ENCODE assay signal across 20 cellular contexts in the genomic region with DNA sequence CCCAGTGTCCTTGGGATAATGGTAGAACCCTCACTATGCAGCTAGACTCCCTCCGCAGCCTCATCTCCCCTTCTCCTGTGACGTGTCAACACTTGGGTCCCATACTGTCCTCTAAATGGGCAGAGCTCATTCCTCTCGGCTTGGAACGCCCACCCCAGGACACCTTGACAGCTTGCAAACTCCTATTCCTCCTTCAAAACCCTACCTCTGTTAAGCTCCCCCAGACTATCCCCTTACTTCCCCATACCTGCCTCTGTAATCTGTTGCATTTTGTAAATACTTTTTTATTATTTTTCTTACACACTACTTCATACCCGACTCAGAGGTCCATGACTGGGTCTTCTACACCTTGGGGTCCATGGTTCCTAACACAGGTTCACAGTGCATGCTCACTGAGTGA.
"Had no signal": no experiment of that assay in that cellular context is flagged by ENCODE, and none has a peak within 500 bp of the region (broad histone marks: within the 10 kb centered on the region; RNA-seq: fewer than 3 reads in every experiment).

No MANE protein-coding gene starts in this region.

- H3K27ac Mint-ChIP-seq: activated CD4-positive, alpha-beta memory T cell treated with anti-CD3 and anti-CD28 coated beads for 36 hours; activated CD4-positive, alpha-beta T cell treated with anti-CD3 and anti-CD28 coated beads for 36 hours; activated naive CD4-positive, alpha-beta T cell treated with anti-CD3 and anti-CD28 coated beads, Interleukin-2, amount 50 U/mL, for 24 hours; activated T-cell treated with anti-CD3 and anti-CD28 coated beads, Interleukin-2, amount 50 U/mL, for 24 hours; dendritic cell treated with granulocyte-macrophage colony-stimulating factor and Interleukin-4, amounts not matched to agents 40 ng/mL and 50 ng/mL, for 4 days; effector memory CD8-positive, alpha-beta T cell; memory B cell; natural killer cell had no signal

- H3K27me3 ChIP-seq: body of pancreas, neutrophil, transverse colon had no signal

- H3K4me3 ChIP-seq: body of pancreas, left ventricle myocardium inferior, transverse colon had no signal

- H3K4me1 ChIP-seq: body of pancreas, transverse colon had no signal

- ATAC-seq: activated CD4-positive, alpha-beta T cell treated with anti-CD3 and anti-CD28 coated beads for 36 hours; body of pancreas; effector memory CD8-positive, alpha-beta T cell; natural killer cell had no signal

- H3K36me3 Mint-ChIP-seq: activated CD4-positive, alpha-beta memory T cell treated with anti-CD3 and anti-CD28 coated beads for 36 hours; activated naive CD4-positive, alpha-beta T cell treated with anti-CD3 and anti-CD28 coated beads, Interleukin-2, amount 50 U/mL, for 24 hours; natural killer cell had no signal

- H3K27ac ChIP-seq: body of pancreas, left ventricle myocardium inferior, neutrophil, transverse colon had no signal

- H3K4me3 Mint-ChIP-seq: activated CD4-positive, alpha-beta memory T cell treated with anti-CD3 and anti-CD28 coated beads for 36 hours; activated CD4-positive, alpha-beta T cell treated with anti-CD3 and anti-CD28 coated beads for 36 hours; activated naive CD4-positive, alpha-beta T cell treated with anti-CD3 and anti-CD28 coated beads, Interleukin-2, amount 50 U/mL, for 24 hours; activated T-cell treated with anti-CD3 and anti-CD28 coated beads, Interleukin-2, amount 50 U/mL, for 24 hours; dendritic cell treated with granulocyte-macrophage colony-stimulating factor and Interleukin-4, amounts not matched to agents 40 ng/mL and 50 ng/mL, for 4 days; effector memory CD8-positive, alpha-beta T cell; memory B cell; natural killer cell had no signal

- H3K9me3 Mint-ChIP-seq: activated CD4-positive, alpha-beta memory T cell treated with anti-CD3 and anti-CD28 coated beads for 36 hours; activated naive CD4-positive, alpha-beta T cell treated with anti-CD3 and anti-CD28 coated beads, Interleukin-2, amount 50 U/mL, for 24 hours; activated T-cell treated with anti-CD3 and anti-CD28 coated beads, Interleukin-2, amount 50 U/mL, for 24 hours; dendritic cell treated with granulocyte-macrophage colony-stimulating factor and Interleukin-4, amounts not matched to agents 40 ng/mL and 50 ng/mL, for 4 days; effector memory CD8-positive, alpha-beta T cell; memory B cell; natural killer cell had no signal

- H3K36me3 ChIP-seq: left ventricle myocardium inferior, transverse colon had no signal

- H3K9me3 ChIP-seq: body of pancreas, left ventricle myocardium inferior, neutrophil, transverse colon had no signal

- DNase-seq: activated CD4-positive, alpha-beta memory T cell treated with anti-CD3 and anti-CD28 coated beads for 36 hours; activated CD4-positive, alpha-beta T cell treated with anti-CD3 and anti-CD28 coated beads for 36 hours; amniotic stem cell; cerebellar nuclear complex; effector memory CD8-positive, alpha-beta T cell; hippocampal formation; kidney; left ventricle myocardium inferior; natural killer cell; stimulated activated CD4-positive, alpha-beta T cell treated with anti-CD3 and anti-CD28 coated beads, Interleukin-15, amount 100 ng/mL, for 24 hours; stimulated activated CD4-positive, alpha-beta T cell treated with anti-CD3 and anti-CD28 coated beads, Interleukin-4, amount 100 ng/mL, for 1 hour; stimulated activated naive CD4-positive, alpha-beta T cell; T-helper 2 cell; transverse colon had no signal

- H3K27me3 Mint-ChIP-seq: activated CD4-positive, alpha-beta T cell treated with anti-CD3 and anti-CD28 coated beads for 36 hours; activated naive CD4-positive, alpha-beta T cell treated with anti-CD3 and anti-CD28 coated beads, Interleukin-2, amount 50 U/mL, for 24 hours; dendritic cell treated with granulocyte-macrophage colony-stimulating factor and Interleukin-4, amounts not matched to agents 40 ng/mL and 50 ng/mL, for 4 days; memory B cell had no signal

- H3K4me1 Mint-ChIP-seq: activated CD4-positive, alpha-beta T cell treated with anti-CD3 and anti-CD28 coated beads for 36 hours; activated naive CD4-positive, alpha-beta T cell treated with anti-CD3 and anti-CD28 coated beads, Interleukin-2, amount 50 U/mL, for 24 hours; memory B cell; natural killer cell had no signal
